ENCODE assay signal across 1 cellular context in genomic region chr11:35042906-35043305, GRCh38.
TF ChIP-seq lines count a peak whose summit lies in the region.

No MANE protein-coding gene starts in this region.

TF ChIP-seq in IMR-90, 13 proteins besides CTCF, POLR2A, EP300 and RAD21 (continued from another document):
- no peak for TF ChIP-seq RFX5 (IDR thresholded peaks at IDR 0.05; ENCODE audit: low read depth, low read length)
- no peak for TF ChIP-seq BHLHE40 (IDR thresholded peaks at IDR 0.05; ENCODE audit: low read depth, low read length)
- TF ChIP-seq SMC3 (IDR thresholded peaks at IDR 0.05; ENCODE audit: low read depth, low read length): no peak
- TF ChIP-seq CEBPB (IDR thresholded peaks at IDR 0.05; ENCODE audit: low read depth, low read length): no peak
- no peak for TF ChIP-seq CHD1 (IDR thresholded peaks at IDR 0.05; ENCODE audit: low read depth, low read length)
- no peak for TF ChIP-seq USF2 (IDR thresholded peaks at IDR 0.05; ENCODE audit: low read depth, low read length)
- TF ChIP-seq RCOR1 (IDR thresholded peaks at IDR 0.05; ENCODE audit: insufficient replicate concordance, low read length): no peak
- TF ChIP-seq MAZ (IDR thresholded peaks at IDR 0.05; ENCODE audit: borderline replicate concordance, low read depth, low read length): no peak
- TF ChIP-seq ELK1 (IDR thresholded peaks at IDR 0.05; ENCODE audit: borderline replicate concordance, low read depth, low read length): no peak
- TF ChIP-seq MXI1 (IDR thresholded peaks at IDR 0.05; ENCODE audit: borderline replicate concordance, low read depth, low read length): no peak
- no peak for TF ChIP-seq NFE2L2 (IDR thresholded peaks at IDR 0.05; ENCODE audit: low read depth, low read length)
- TF ChIP-seq MAFK (IDR thresholded peaks at IDR 0.05; ENCODE audit: low read depth, low read length): no peak
TF ChIP-seq in IMR-90: peak in this region for 0.
